ENCODE assay signal across 8 cellular contexts in genomic region chr20:63628246-63628975, GRCh38. TPM values are rescaled to one million over a fixed set of nuclear protein-coding genes. Genes with fewer than 3 reads are reported as not detected.
DNase-seq lines count a peak whose midpoint lies in the region; ATAC-seq and TF ChIP-seq lines count a peak whose summit lies in the region.

No MANE protein-coding gene starts in this region.

- H3K4me1 Mint-ChIP-seq in WTC11: peaks cover 15% of the 10 kb centered on the region
- H3K4me1 Mint-ChIP-seq in mesothelial cell of epicardium: peaks cover 13% of the 10 kb centered on the region
- H3K4me1 Mint-ChIP-seq in stimulated activated naive B cell treated with anti-CD40 and anti-IgM and Interleukin-4, amounts not matched to agents 10 μg/mL and 1 μg/mL and 100 μg/mL, for 72 hours: peaks cover 28 to 69% of the 10 kb centered on the region in 2 donors

- peak; percentile 82 for DNase-seq in 8988T
- DNase-seq in NCI-H2196 (lab: John Stamatoyannopoulos, UW; ENCODE audit: unreplicated experiment): peak; percentile 86
- DNase-seq in WTC11 (ENCODE audit: low spot score): no peak
- DNase-seq in dermis blood vessel endothelial cell: peak; percentile 87
- no peak for DNase-seq in mesothelial cell of epicardium (ENCODE audit: low spot score in 2 of 2, unreplicated experiment in 2 of 2)
- DNase-seq in stimulated activated naive B cell treated with anti-CD40 and anti-IgM and Interleukin-4, amounts not matched to agents 10 μg/mL and 1 μg/mL and 100 μg/mL, for 72 hours: peak; percentile 68

- H3K9me3 Mint-ChIP-seq in WTC11 (no peaks in the 10 kb centered on the region), mesothelial cell of epicardium (no peaks in the 10 kb centered on the region)
- no peaks in the 10 kb centered on the region for H3K9me3 Mint-ChIP-seq in stimulated activated naive B cell treated with anti-CD40 and anti-IgM and Interleukin-4, amounts not matched to agents 10 μg/mL and 1 μg/mL and 100 μg/mL, for 72 hours

- peak; percentile 28; the same call in 1 of the 2 replicates for ATAC-seq in WTC11
- peak; percentile 26 to 29 for ATAC-seq in stimulated activated naive B cell treated with anti-CD40 and anti-IgM and Interleukin-4, amounts not matched to agents 10 μg/mL and 1 μg/mL and 100 μg/mL, for 72 hours (replicated peaks)
- ATAC-seq in HG03039 (IDR thresholded peaks at IDR 0.05; ENCODE audit: unreplicated experiment): no peak

- CTCF ChIA-PET in WTC11 (lab: Charles Lee): interaction anchor here (1.2 to 1.7 kb wide), 2 partner anchors 13 to 90 kb away, joined by 5 to 9 read pairs; no protein-coding TSS in a partner anchor

- TF ChIP-seq POLR2A in GM19193 (IDR thresholded peaks at IDR 0.05; ENCODE audit: extremely low read depth, insufficient read depth, insufficient read length): peak; percentile 28

- H3K36me3 Mint-ChIP-seq in WTC11 (no peaks in the 10 kb centered on the region), mesothelial cell of epicardium (peaks cover 2% of the 10 kb centered on the region)
- H3K36me3 Mint-ChIP-seq in stimulated activated naive B cell treated with anti-CD40 and anti-IgM and Interleukin-4, amounts not matched to agents 10 μg/mL and 1 μg/mL and 100 μg/mL, for 72 hours: peaks cover 22 to 29% of the 10 kb centered on the region in 2 donors

- TF ChIP-seq CTCF in WTC11 (IDR thresholded peaks at IDR 0.05) (no peak), mesothelial cell of epicardium (IDR thresholded peaks at IDR 0.05; ENCODE audit: unreplicated experiment) (no peak)

- H3K27me3 Mint-ChIP-seq in WTC11 (ENCODE audit: low read depth) (peaks cover 6% of the 10 kb centered on the region), mesothelial cell of epicardium (ENCODE audit: low read depth) (no peaks in the 10 kb centered on the region)
- H3K27me3 Mint-ChIP-seq in stimulated activated naive B cell treated with anti-CD40 and anti-IgM and Interleukin-4, amounts not matched to agents 10 μg/mL and 1 μg/mL and 100 μg/mL, for 72 hours: no peaks in the 10 kb centered on the region

- H3K4me3 Mint-ChIP-seq in WTC11 (peak overlapping the region; percentile 72), mesothelial cell of epicardium (peak overlapping the region; percentile 76)
- H3K4me3 Mint-ChIP-seq in stimulated activated naive B cell treated with anti-CD40 and anti-IgM and Interleukin-4, amounts not matched to agents 10 μg/mL and 1 μg/mL and 100 μg/mL, for 72 hours: peak overlapping the region; percentile 99 to 100

- peak overlapping the region; percentile 91 for H3K27ac Mint-ChIP-seq in WTC11
- H3K27ac Mint-ChIP-seq in mesothelial cell of epicardium: peak overlapping the region; percentile 87
- H3K27ac Mint-ChIP-seq in stimulated activated naive B cell treated with anti-CD40 and anti-IgM and Interleukin-4, amounts not matched to agents 10 μg/mL and 1 μg/mL and 100 μg/mL, for 72 hours: peak overlapping the region; percentile 100

- POLR2A ChIA-PET in WTC11 (lab: Charles Lee): interaction anchor here (1.7 kb wide), 1 partner anchor 13 kb away, joined by 13 read pairs; no protein-coding TSS in a partner anchor

TF ChIP-seq in WTC11, 78 proteins besides CTCF, POLR2A, EP300 and RAD21:
- TF ChIP-seq SMAD3 (CRISPR knock-in tag; IDR thresholded peaks at IDR 0.05; ENCODE audit: borderline replicate concordance) (no peak), ZNF396 (CRISPR knock-in tag; IDR thresholded peaks at IDR 0.05; ENCODE audit: borderline replicate concordance) (no peak), GABPB1 (CRISPR knock-in tag; IDR thresholded peaks at IDR 0.05) (0 out of 2 replicates have a peak, but pooled peaks have one; percentile 35), PRDM15 (CRISPR knock-in tag; IDR thresholded peaks at IDR 0.05) (no peak)

RNA-seq across cellular contexts. Expression of gene GMEB2, which starts 1.5 kb away (rescaled TPM):
- total RNA-seq in WTC11 (2021) (14.1 to 14.8 TPM (median 14.2 TPM) in 3 replicates), dermis blood vessel endothelial cell (10.9 and 18.7 TPM in 2 replicates), mesothelial cell of epicardium (16.1 to 17.2 TPM (median 17.0 TPM) in 3 replicates)

RNA-seq across cellular contexts. Expression of gene STMN3, which starts 24.8 kb away (rescaled TPM):
- total RNA-seq in WTC11 (2021) (53.0 to 65.6 TPM (median 53.4 TPM) in 3 replicates), dermis blood vessel endothelial cell (0.85 and 1.2 TPM in 2 replicates), mesothelial cell of epicardium (29.9 to 34.1 TPM (median 32.1 TPM) in 3 replicates)

RNA-seq across cellular contexts. Expression of gene RTEL1, which starts 29.7 kb away (rescaled TPM):
- total RNA-seq in WTC11 (2021): 39.3 to 44.9 TPM (median 40.5 TPM) in 3 replicates
- total RNA-seq in dermis blood vessel endothelial cell: 13.4 and 17.9 TPM in 2 replicates
- 38.7 to 45.2 TPM (median 42.2 TPM) in 3 replicates for total RNA-seq in mesothelial cell of epicardium

RNA-seq across cellular contexts. Expression of gene HELZ2, which starts 54.4 kb away (rescaled TPM):
- total RNA-seq in WTC11 (2021) (27.5 to 32.6 TPM (median 32.4 TPM) in 3 replicates), dermis blood vessel endothelial cell (54.8 and 64.0 TPM in 2 replicates), mesothelial cell of epicardium (35.1 to 44.4 TPM (median 40.0 TPM) in 3 replicates)

Comparison
In these comparisons a context has a peak if more than half of its experiments do, and no peak if none do; other contexts are left out.
1. DNase-seq: peak in 8988T (single experiment), NCI-H2196 (single experiment), dermis blood vessel endothelial cell (single experiment) and stimulated activated naive B cell treated with anti-CD40 and anti-IgM and Interleukin-4, amounts not matched to agents 10 μg/mL and 1 μg/mL and 100 μg/mL, for 72 hours (single experiment); none in WTC11 (single experiment) and mesothelial cell of epicardium (0 of 2).
2. RNA of gene STMN3, which starts 24.8 kb away (total RNA-seq): 53.0 to 65.6 TPM in WTC11 and 29.9 to 34.1 TPM in mesothelial cell of epicardium; 0.85 to 1.2 TPM in dermis blood vessel endothelial cell; every median in the first group is over 10 times any median in the second.
3. Peak in every context shown above with its lines, with median percentiles within 50 percentile points of each other: H3K27ac Mint-ChIP-seq and H3K4me3 Mint-ChIP-seq.